In the genomic region with DNA sequence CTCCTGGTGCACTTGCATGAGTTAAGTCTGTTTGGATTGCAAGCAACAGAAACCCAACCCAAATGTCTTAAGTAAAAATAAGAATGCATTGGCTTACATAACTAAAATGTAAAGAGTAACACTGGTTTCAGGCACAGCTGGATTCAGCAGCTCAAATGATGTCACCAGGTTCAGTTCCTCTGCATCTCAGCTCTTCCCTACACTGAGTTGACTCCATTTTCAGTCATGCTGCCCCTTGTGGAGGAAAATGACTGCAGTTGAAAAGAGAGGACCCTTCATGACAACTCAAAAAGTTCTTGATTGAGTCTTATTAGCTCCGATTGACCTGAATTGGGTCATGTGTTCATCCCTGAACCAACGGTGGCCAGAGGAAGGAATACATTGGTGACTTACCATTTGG, we compare ENCODE assay signal across 24 cellular contexts.
DNase-seq lines count a peak whose midpoint lies in the region; ATAC-seq and TF ChIP-seq lines count a peak whose summit lies in the region.
"Had no signal": no experiment of that assay in that cellular context is flagged by ENCODE, and none has a peak within 500 bp of the region (broad histone marks: within the 10 kb centered on the region; RNA-seq: fewer than 3 reads in every experiment).

No MANE protein-coding gene starts in this region.

- no peaks in the 10 kb centered on the region for H3K27me3 ChIP-seq in endodermal cell (ENCODE audit: control insufficient read depth, insufficient read depth, low read length, poor library complexity, severe bottlenecking)
- no peaks in the 10 kb centered on the region for H3K27me3 ChIP-seq in esophagus squamous epithelium
- H3K27me3 ChIP-seq: ovary, testis had no signal

- TF ChIP-seq CTCF in endodermal cell (conservative IDR thresholded peaks at IDR 0.05) (peak; percentile 50), esophagus squamous epithelium (IDR thresholded peaks at IDR 0.05) (no peak)

- peaks cover 7% of the 10 kb centered on the region for H3K36me3 Mint-ChIP-seq in endodermal cell (ENCODE audit: low read depth)
- H3K36me3 Mint-ChIP-seq in stimulated activated effector memory CD8-positive, alpha-beta T cell treated with anti-CD3 and anti-CD28 coated beads, Interleukin-12 subunit alpha, Interleukin-12 subunit beta, amount 100 ng/mL, for 72 hours, result no peaks in the 10 kb centered on the region

- peaks cover 17 to 21% of the 10 kb centered on the region in 2 donors for H3K9me3 Mint-ChIP-seq in stimulated activated naive CD8-positive, alpha-beta T cell treated with anti-CD3 and anti-CD28 coated beads, Interleukin-15, amount 100 ng/mL, for 72 hours
- peaks cover 20% of the 10 kb centered on the region for H3K9me3 Mint-ChIP-seq in endodermal cell
- no peaks in the 10 kb centered on the region for H3K9me3 Mint-ChIP-seq in stimulated activated effector memory CD8-positive, alpha-beta T cell treated with anti-CD3 and anti-CD28 coated beads, Interleukin-12 subunit alpha, Interleukin-12 subunit beta, amount 100 ng/mL, for 72 hours

- peak; percentile 40 for ATAC-seq in stimulated activated naive CD8-positive, alpha-beta T cell treated with anti-CD3 and anti-CD28 coated beads, Interleukin-15, amount 100 ng/mL, for 72 hours
- ATAC-seq in stimulated activated naive CD8-positive, alpha-beta T cell treated with anti-CD3 and anti-CD28 coated beads, Interleukin-15, Interleukin-2, amounts not matched to agents 100 U/mL and 50 U/mL, for 24 hours, result no peak
- ATAC-seq in stimulated activated effector memory CD8-positive, alpha-beta T cell treated with anti-CD3 and anti-CD28 coated beads, Interleukin-12 subunit alpha, Interleukin-12 subunit beta, amount 100 ng/mL, for 72 hours, result peak; percentile 34
- ATAC-seq: right cardiac atrium had no signal

- H3K4me1 ChIP-seq in endodermal cell (ENCODE audit: control insufficient read depth, insufficient read depth, low read length) (peaks cover 4% of the 10 kb centered on the region), esophagus squamous epithelium (peaks cover 0 to 5% (median 0%) of the 10 kb centered on the region in 3 donors)
- H3K4me1 ChIP-seq: testis had no signal

- 93 to 100% methylated on average over 2 of the region's 2 CpGs for WGBS in endodermal cell (ENCODE audit: insufficient coverage in 1 of 2, insufficient read length in 1 of 2), 2 experiments
- 91 to 92% methylated on average over 2 of the region's 2 CpGs for WGBS in esophagus squamous epithelium, 2 donors

- no peak overlapping the region for H3K4me3 Mint-ChIP-seq in stimulated activated naive CD8-positive, alpha-beta T cell treated with anti-CD3 and anti-CD28 coated beads, Interleukin-15, amount 100 ng/mL, for 72 hours
- H3K4me3 Mint-ChIP-seq in endodermal cell, result no peak overlapping the region
- no peak overlapping the region for H3K4me3 Mint-ChIP-seq in stimulated activated effector memory CD8-positive, alpha-beta T cell treated with anti-CD3 and anti-CD28 coated beads, Interleukin-12 subunit alpha, Interleukin-12 subunit beta, amount 100 ng/mL, for 72 hours
- H3K4me3 Mint-ChIP-seq: activated CD4-positive, alpha-beta T cell treated with anti-CD3 and anti-CD28 coated beads, Interleukin-2, amount 10 ng/mL, durations not matched to agents 24 days and 14 days had no signal

- H3K9me3 ChIP-seq in endodermal cell (ENCODE audit: control insufficient read depth, low read length), result peaks cover 20% of the 10 kb centered on the region
- no peaks in the 10 kb centered on the region for H3K9me3 ChIP-seq in esophagus squamous epithelium
- H3K9me3 ChIP-seq: ovary, testis had no signal

- intact Hi-C loops in esophagus squamous epithelium (cut with DNase I), result no loop called here

- no peak for DNase-seq in stimulated activated naive CD8-positive, alpha-beta T cell treated with anti-CD3 and anti-CD28 coated beads, Interleukin-15, amount 100 ng/mL, for 72 hours
- DNase-seq in stimulated activated naive CD8-positive, alpha-beta T cell treated with anti-CD3 and anti-CD28 coated beads, Interleukin-15, Interleukin-2, amounts not matched to agents 100 U/mL and 50 U/mL, for 24 hours, result no peak
- DNase-seq in NAMALWA (ENCODE audit: low spot score), result peak; percentile 50
- no peak for DNase-seq in endodermal cell
- DNase-seq in stimulated activated effector memory CD8-positive, alpha-beta T cell treated with anti-CD3 and anti-CD28 coated beads, Interleukin-12 subunit alpha, Interleukin-12 subunit beta, amount 100 ng/mL, for 72 hours (ENCODE audit: low spot score in 2 of 2), result no peak
- no peak for DNase-seq in C1 segment of cervical spinal cord (lab: John Stamatoyannopoulos, UW)
- no peak for DNase-seq in SW480 (ENCODE audit: low spot score)
- no peak for DNase-seq in esophagus squamous epithelium (lab: John Stamatoyannopoulos, UW)
- DNase-seq: ACHN; activated CD4-positive, alpha-beta T cell treated with anti-CD3 and anti-CD28 coated beads, Interleukin-2, amount 10 ng/mL, durations not matched to agents 24 days and 14 days; activated gamma-delta T cell treated with Interleukin-2 at 50 U/mL for 16 hours; amygdala; cerebellar nuclear complex; DMS79; effector CD8-positive, alpha-beta T cell; GM23248; head of caudate nucleus; NCI-H2029 treated with DMSO at 0.1 percent for 48 hours; NCI-H446 treated with DMSO at 0.1 percent for 48 hours; ovary; right cardiac atrium; SW 1271; testis had no signal

- H3K27ac ChIP-seq in endodermal cell (ENCODE audit: low read depth, low read length) (no peak overlapping the region), esophagus squamous epithelium (no peak overlapping the region)
- H3K27ac ChIP-seq: GM23248, ovary, testis had no signal

- peaks cover 31% of the 10 kb centered on the region for H3K27me3 Mint-ChIP-seq in stimulated activated naive CD8-positive, alpha-beta T cell treated with anti-CD3 and anti-CD28 coated beads, Interleukin-15, amount 100 ng/mL, for 72 hours
- H3K27me3 Mint-ChIP-seq in endodermal cell (ENCODE audit: insufficient read depth), result no peaks in the 10 kb centered on the region

- H3K27ac Mint-ChIP-seq in stimulated activated naive CD8-positive, alpha-beta T cell treated with anti-CD3 and anti-CD28 coated beads, Interleukin-15, amount 100 ng/mL, for 72 hours, result no peak overlapping the region
- H3K27ac Mint-ChIP-seq in endodermal cell, result no peak overlapping the region
- H3K27ac Mint-ChIP-seq in stimulated activated effector memory CD8-positive, alpha-beta T cell treated with anti-CD3 and anti-CD28 coated beads, Interleukin-12 subunit alpha, Interleukin-12 subunit beta, amount 100 ng/mL, for 72 hours, result no peak overlapping the region
- H3K27ac Mint-ChIP-seq: activated CD4-positive, alpha-beta T cell treated with anti-CD3 and anti-CD28 coated beads, Interleukin-2, amount 10 ng/mL, durations not matched to agents 24 days and 14 days had no signal

- peak overlapping the region; percentile 19 for H3K4me3 ChIP-seq in endodermal cell (ENCODE audit: low read length)
- H3K4me3 ChIP-seq in esophagus squamous epithelium, result no peak overlapping the region
- H3K4me3 ChIP-seq: GM23248, lung, ovary, testis had no signal

- H3K4me1 Mint-ChIP-seq in stimulated activated naive CD8-positive, alpha-beta T cell treated with anti-CD3 and anti-CD28 coated beads, Interleukin-15, amount 100 ng/mL, for 72 hours, result peaks cover 8% of the 10 kb centered on the region
- peaks cover 6% of the 10 kb centered on the region for H3K4me1 Mint-ChIP-seq in endodermal cell
- peaks cover 10% of the 10 kb centered on the region for H3K4me1 Mint-ChIP-seq in stimulated activated effector memory CD8-positive, alpha-beta T cell treated with anti-CD3 and anti-CD28 coated beads, Interleukin-12 subunit alpha, Interleukin-12 subunit beta, amount 100 ng/mL, for 72 hours

- TF ChIP-seq POLR2A in esophagus squamous epithelium (IDR thresholded peaks at IDR 0.05), result no peak

- H3K9ac ChIP-seq in endodermal cell (ENCODE audit: extremely low read depth, low read length, poor library complexity, severe bottlenecking), result no peak overlapping the region
- H3K9ac ChIP-seq: GM23248 had no signal

- H3K36me3 ChIP-seq in endodermal cell (ENCODE audit: control insufficient read depth, insufficient read depth, low read length) (no peaks in the 10 kb centered on the region), esophagus squamous epithelium (no peaks in the 10 kb centered on the region)
- H3K36me3 ChIP-seq: ovary had no signal
